3 cellular contexts compared by ENCODE assay signal in genomic region chr3:60393946-60394345, GRCh38.
"Had no signal": no experiment of that assay in that cellular context is flagged by ENCODE, and none has a peak within 500 bp of the region (broad histone marks: within the 10 kb centered on the region; RNA-seq: fewer than 3 reads in every experiment).

No MANE protein-coding gene starts in this region.

- ATAC-seq: GM12878 had no signal

- H3K4me3 ChIP-seq: GM12878 had no signal

- DNase-seq: GDM1, GF-D8 had no signal
